ENCODE assay signal across 8 cellular contexts in genomic region chr16:566475-567361, GRCh38. TPM values are rescaled to one million over a fixed set of nuclear protein-coding genes. Genes with fewer than 3 reads are reported as not detected.
DNase-seq lines count a peak whose midpoint lies in the region; ATAC-seq, FAIRE-seq and TF ChIP-seq lines count a peak whose summit lies in the region.

Gene NHLRC4 (plus strand): TSS chr16:567005. CDS start chr16:568048, 1,043 bp downstream.

- no peaks in the 10 kb centered on the region for H3K9me3 ChIP-seq in K562 (replicated peaks; ENCODE audit: control insufficient read depth, insufficient read depth, low read depth, low read length)
- no peaks in the 10 kb centered on the region for H3K9me3 ChIP-seq in PC-3 (ENCODE audit: low read length)

- WGBS in K562 (ENCODE audit: insufficient coverage, low coverage, missing lambda C conversion rate), result 11% methylated on average over 24 of the region's 26 CpGs

- H3K27ac ChIP-seq in K562 (ENCODE audit: extremely low read depth, low read depth, low read length) (peak within 1 kb of the TSS; percentile 81), PC-3 (ENCODE audit: low read length) (no peak within 1 kb of the TSS)

- no peaks in the 10 kb centered on the region for H3K9me1 ChIP-seq in K562 (ENCODE audit: control insufficient read depth, insufficient read depth, low read length)

- BruUV-seq in K562 (replicated peaks; lab: Mats Ljungman, UMichigan) (no TSS peak), PC-3 (replicated peaks; lab: Mats Ljungman, UMichigan) (no TSS peak)

- H4K20me1 ChIP-seq in K562 (replicated peaks; ENCODE audit: control insufficient read depth, insufficient read depth, low read length) (no peaks in the 10 kb centered on the region), PC-3 (ENCODE audit: low read length) (no peaks in the 10 kb centered on the region)

- POLR2A ChIA-PET in K562 (lab: Yijun Ruan, JAX), result interaction anchor here (0.5 to 1.3 kb wide), 14 partner anchors 9 to 909 kb away, joined by 3 to 7 read pairs (median 3); partner anchors contain the start of gene METTL26
- POLR2A ChIA-PET in PC-3 (lab: Charles Lee; ENCODE audit: unreplicated experiment), result no interaction called here

- H3K9ac ChIP-seq in K562 (ENCODE audit: insufficient read depth in 1 of 2, low read depth in 2 of 2, low read length in 2 of 2) (peak within 1 kb of the TSS; percentile 66 to 88), PC-3 (ENCODE audit: low read length) (no peak within 1 kb of the TSS)

- H3K36me3 ChIP-seq in K562 (ENCODE audit: control insufficient read depth, insufficient read depth, low read length), result no peaks in the 10 kb centered on the region
- H3K36me3 ChIP-seq in PC-3 (ENCODE audit: low read depth, low read length), result no peaks in the 10 kb centered on the region

- H3K4me1 ChIP-seq in K562 (replicated peaks in 1 of 2; ENCODE audit: control insufficient read depth in 2 of 2, insufficient read depth in 2 of 2, low read length in 2 of 2) (peaks cover 40 to 91% of the 10 kb centered on the region in 2 experiments), PC-3 (ENCODE audit: insufficient read depth, low read length) (peaks cover 6% of the 10 kb centered on the region; the same call in 1 of the 2 replicates)

- TF ChIP-seq CTCF in GM13976 (IDR thresholded peaks at IDR 0.05; ENCODE audit: borderline replicate concordance, control extremely low read depth, extremely low read depth, insufficient read depth, missing control alignments), result no peak
- 0 out of 6 replicates have a peak, but pooled peaks of 1 of the 3 experiments have one; percentile 0 for TF ChIP-seq CTCF in K562 (IDR thresholded peaks at IDR 0.05 in 2 of 3, conservative IDR thresholded peaks at IDR 0.05 in 1 of 3; ENCODE audit: insufficient read depth in 2 of 3, low read depth in 1 of 3, low read length in 3 of 3)
- TF ChIP-seq CTCF in PC-3 (conservative IDR thresholded peaks at IDR 0.05; ENCODE audit: low read depth, low read length), result no peak

- peak; percentile 94 for FAIRE-seq in K562 (lab: Jason Lieb, UNC)

- in situ Hi-C loops in GM13976 (cut with MboI; ENCODE audit: low sequenced_read_pairs, unreplicated experiment) (no loop called here), K562 (cut with MboI) (no loop called here)

- no peaks in the 10 kb centered on the region for H3F3A ChIP-seq in PC-3 (ENCODE audit: low read length, unreplicated experiment)

- DNase-seq in GM13976 (ENCODE audit: low spot score), result peak; percentile 94
- DNase-seq in SKM-1 treated with dmso at 0.1 percent for 144 hours (lab: John Stamatoyannopoulos, UW; ENCODE audit: unreplicated experiment), result peak; percentile 32
- peak; percentile 74 to 93 (median 82) for DNase-seq in K562 (ENCODE audit: extremely low read depth in 1 of 4, low spot score in 3 of 4)
- DNase-seq in kidney glomerular epithelial cell (lab: John Stamatoyannopoulos, UW), result peak; percentile 17
- DNase-seq in stimulated activated naive CD4-positive, alpha-beta T cell treated with Interleukin-2 at 50 U/mL for 16 hours (lab: John Stamatoyannopoulos, UW), result peak; percentile 22
- DNase-seq in midbrain (lab: John Stamatoyannopoulos, UW), result no peak
- no peak for DNase-seq in PC-3

- H3K9me2 ChIP-seq in PC-3 (replicated peaks; ENCODE audit: low read length), result no peaks in the 10 kb centered on the region

- intact Hi-C loops in K562 (cut with micrococcal nuclease) (loop anchor here (5.0 kb wide), 1 partner anchor 39 kb away; the partner anchor contains the start of gene CAPN15), PC-3 (cut with micrococcal nuclease) (no loop called here)

- H3K79me2 ChIP-seq in K562 (ENCODE audit: control insufficient read depth, insufficient read depth, low read length), result peaks cover 41% of the 10 kb centered on the region
- peaks cover 12% of the 10 kb centered on the region for H3K79me2 ChIP-seq in PC-3 (ENCODE audit: low read length)

- H2AFZ ChIP-seq in K562 (ENCODE audit: low read depth, low read length) (peak within 1 kb of the TSS; percentile 81), PC-3 (ENCODE audit: low read length) (no peak within 1 kb of the TSS)

- CTCF ChIA-PET in K562 (lab: Yijun Ruan, JAX; ENCODE audit: low intra/inter-chr PET ratio), result no interaction called here
- CTCF ChIA-PET in PC-3 (lab: Charles Lee), result no interaction called here

- H3K4me2 ChIP-seq in K562 (ENCODE audit: insufficient read depth, low read length) (peak within 1 kb of the TSS; percentile 78), PC-3 (ENCODE audit: low read length) (no peak within 1 kb of the TSS)

- peak; percentile 30; the same call in 1 of the 2 replicates for TF ChIP-seq EP300 in K562 (IDR thresholded peaks at IDR 0.05; ENCODE audit: low read length)

- peaks cover 0 to 8% of the 10 kb centered on the region in 2 experiments; a peak in 3 of 5 replicates for H3K27me3 ChIP-seq in K562 (ENCODE audit: control insufficient read depth in 2 of 2, insufficient read depth in 2 of 2, low read length in 2 of 2)
- H3K27me3 ChIP-seq in PC-3 (ENCODE audit: low read length), result no peaks in the 10 kb centered on the region

- H3K4me3 ChIP-seq in K562 (peak within 1 kb of the TSS; percentile 33), PC-3 (ENCODE audit: low read length) (no peak within 1 kb of the TSS)

- no peak for TF ChIP-seq POLR2A in K562 (conservative IDR thresholded peaks at IDR 0.05)

- ATAC-seq in HG03432 (IDR thresholded peaks at IDR 0.05; ENCODE audit: unreplicated experiment) (peak; percentile 43), K562 (peak; percentile 85), PC-3 (no peak)

- peak in 1 of 2 experiments; percentile 18; a peak in 1 of 4 replicates for TF ChIP-seq RAD21 in K562 (CRISPR knock-in tag; conservative IDR thresholded peaks at IDR 0.05 in 1 of 2, IDR thresholded peaks at IDR 0.05 in 1 of 2)

TF ChIP-seq in K562, 482 proteins besides CTCF, POLR2A, EP300 and RAD21 (continues in another document):
- TF ChIP-seq HINFP (tag; conservative IDR thresholded peaks at IDR 0.05; ENCODE audit: low read depth) (no peak), E2F4 (CRISPR knock-in tag; IDR thresholded peaks at IDR 0.05; ENCODE audit: low read depth) (no peak), NFIC (IDR thresholded peaks at IDR 0.05) (no peak), FOXO4 (CRISPR knock-in tag; IDR thresholded peaks at IDR 0.05) (no peak), TAF15 (IDR thresholded peaks at IDR 0.05; ENCODE audit: low read depth, low read length) (no peak), ZNF384 (IDR thresholded peaks at IDR 0.05; ENCODE audit: low read depth, low read length) (no peak), DIDO1 (tag; IDR thresholded peaks at IDR 0.05; ENCODE audit: low read depth) (no peak)

RNA-seq across cellular contexts. Expression of gene NHLRC4, which starts in this region (rescaled TPM):
- total RNA-seq in K562 (2011; cell fraction: chromatin; rRNA removed; ENCODE audit: low replicate concordance), result 3.1 and 8.5 TPM in 2 replicates
- total RNA-seq in K562 (2011; cell fraction: nucleolus; rRNA removed), result 8.4 and 8.8 TPM in 2 replicates
- total RNA-seq in K562 (2011; cell fraction: nucleoplasm; rRNA removed), result 5.0 TPM in 2 replicates
- total RNA-seq in K562 (2014; rRNA removed), result 2.6 and 3.1 TPM in 2 replicates
- total RNA-seq in K562 (2014; rRNA removed; fragmentation: Illumina TruSeq; extraction: Trizol), result 0.47 and 0.48 TPM in 2 replicates
- 1.2 and 1.3 TPM in 2 replicates for total RNA-seq in K562 (2015; rRNA removed; fragmentation: Illumina TruSeq; extraction: Trizol)
- total RNA-seq in K562 (2021), result 2.0 and 3.0 TPM in 2 replicates
- polyA plus RNA-seq in K562 (2011; rRNA removed), result 1.3 and 1.7 TPM in 2 replicates
- 2.0 and 4.5 TPM in 2 replicates for polyA plus RNA-seq in K562 (2011; cell fraction: cytosol; rRNA removed)
- 6.2 and 8.3 TPM in 2 replicates for polyA plus RNA-seq in K562 (2011; cell fraction: nucleus; rRNA removed)
- polyA plus RNA-seq in K562 (2012), result 1.7 and 7.2 TPM in 2 replicates
- 0.24 and 1.1 TPM in 2 replicates for polyA plus RNA-seq in K562 (2014; fragmentation: Illumina TruSeq; extraction: Trizol)
- polyA plus RNA-seq in K562 (2014; fragmentation: Nextera tagmentation; extraction: Ambion mirVana), result not detected
- polyA plus RNA-seq in K562 (2014; rRNA removed), result 3.2 and 3.7 TPM in 2 replicates
- polyA minus RNA-seq in K562 (2011; rRNA and poly(A)+ RNA removed), result 0.39 and 0.51 TPM in 2 replicates
- polyA minus RNA-seq in K562 (2011; cell fraction: cytosol; rRNA and poly(A)+ RNA removed), result 1.3 TPM in 1 of 2 replicates, not detected in the other
- polyA minus RNA-seq in K562 (2011; cell fraction: nucleus; rRNA and poly(A)+ RNA removed), result 6.5 and 8.1 TPM in 2 replicates
- 0.44 TPM in 1 of 2 replicates, not detected in the other for total RNA-seq in PC-3 (2014; rRNA removed)

Comparison
In these comparisons a context has a peak if more than half of its experiments do, and no peak if none do; other contexts are left out.
1. DNase-seq: peak in GM13976 (single experiment), SKM-1 treated with dmso at 0.1 percent for 144 hours (single experiment), K562 (4 of 4), kidney glomerular epithelial cell (single experiment) and stimulated activated naive CD4-positive, alpha-beta T cell treated with Interleukin-2 at 50 U/mL for 16 hours (single experiment); none in midbrain (single experiment) and PC-3 (single experiment).